Comparison of ENCODE assay signal across 10 cellular contexts in genomic region chr4:40980318-40980883, GRCh38.
DNase-seq lines count a peak whose midpoint lies in the region; ATAC-seq, FAIRE-seq and TF ChIP-seq lines count a peak whose summit lies in the region.
"Had no signal": no experiment of that assay in that cellular context is flagged by ENCODE, and none has a peak within 500 bp of the region (broad histone marks: within the 10 kb centered on the region; RNA-seq: fewer than 3 reads in every experiment).

No MANE protein-coding gene starts in this region.

- H3K79me2 ChIP-seq in keratinocyte (ENCODE audit: control insufficient read depth, insufficient read depth, low read length) = no peaks in the 10 kb centered on the region

- no peaks in the 10 kb centered on the region for H3K9me1 ChIP-seq in keratinocyte (ENCODE audit: control insufficient read depth, extremely low read depth, insufficient read depth, low read length)

- H3K4me2 ChIP-seq in keratinocyte (ENCODE audit: control insufficient read depth, extremely low read depth, insufficient read depth, low read depth, low read length) = no peak overlapping the region

- dilution Hi-C loops in keratinocyte (cut with MboI; ENCODE audit: extremely low pct_ligation_motif_present, low sequenced_read_pairs) = no loop called here

- FAIRE-seq in keratinocyte (lab: Jason Lieb, UNC) = no peak

- no peaks in the 10 kb centered on the region for H3K9me3 ChIP-seq in RWPE2 (ENCODE audit: severe bottlenecking)
- H3K9me3 ChIP-seq in keratinocyte (ENCODE audit: control insufficient read depth, low read depth, low read length) = no peaks in the 10 kb centered on the region
- H3K9me3 ChIP-seq: SJSA1 had no signal

- H3K4me1 ChIP-seq in RWPE2 (ENCODE audit: insufficient read depth, poor library complexity, severe bottlenecking) (peaks cover 6% of the 10 kb centered on the region), keratinocyte (ENCODE audit: control insufficient read depth, extremely low read depth, insufficient read depth, low read length) (no peaks in the 10 kb centered on the region)
- H3K4me1 ChIP-seq: SJSA1 had no signal

- TF ChIP-seq CTCF in RWPE2 (IDR thresholded peaks at IDR 0.05; ENCODE audit: poor library complexity, severe bottlenecking) = peak; percentile 39
- peak; percentile 39 to 67 (median 55) for TF ChIP-seq CTCF in keratinocyte (optimal IDR thresholded peaks at IDR 0.05 in 1 of 3, IDR thresholded peaks at IDR 0.05 in 1 of 3, conservative IDR thresholded peaks at IDR 0.05 in 1 of 3; ENCODE audit: extremely low read depth in 1 of 3, insufficient read depth in 2 of 3, low read length in 3 of 3)

- DNase-seq in AG20443 (ENCODE audit: low spot score) = peak; percentile 48
- no peak for DNase-seq in RWPE2 (ENCODE audit: low spot score)
- DNase-seq in keratinocyte (ENCODE audit: low read depth, low spot score) = no peak
- no peak for DNase-seq in DMS153 (lab: John Stamatoyannopoulos, UW)
- DNase-seq in LoVo (ENCODE audit: low spot score) = no peak

- no peak overlapping the region for H2AFZ ChIP-seq in keratinocyte (ENCODE audit: control insufficient read depth, low read length)

- no peaks in the 10 kb centered on the region for H4K20me1 ChIP-seq in keratinocyte (ENCODE audit: control insufficient read depth, extremely low read depth, insufficient read depth, low read length)

- H3K27ac ChIP-seq in RWPE2 (ENCODE audit: poor library complexity, severe bottlenecking) = no peak overlapping the region
- H3K27ac ChIP-seq in keratinocyte (ENCODE audit: control insufficient read depth, insufficient read depth, low read length) = no peak overlapping the region
- H3K27ac ChIP-seq: epithelial cell of prostate, SJSA1 had no signal

- H3K9ac ChIP-seq in keratinocyte (ENCODE audit: control insufficient read depth, extremely low read depth, insufficient read depth, low read length) = no peak overlapping the region

- H3K27me3 ChIP-seq in RWPE2 (ENCODE audit: insufficient read depth, poor library complexity, severe bottlenecking) (no peaks in the 10 kb centered on the region), keratinocyte (ENCODE audit: control insufficient read depth, extremely low read depth, insufficient read depth, low read length) (no peaks in the 10 kb centered on the region)
- H3K27me3 ChIP-seq: SJSA1 had no signal

- H3K4me3 ChIP-seq in RWPE2 (ENCODE audit: severe bottlenecking) = no peak overlapping the region
- no peak overlapping the region for H3K4me3 ChIP-seq in keratinocyte (ENCODE audit: control insufficient read depth in 2 of 3, extremely low read depth in 1 of 3, insufficient read depth in 2 of 3, low read depth in 1 of 3, low read length in 3 of 3)
- H3K4me3 ChIP-seq: SJSA1 had no signal

- ATAC-seq in GM21529 (IDR thresholded peaks at IDR 0.05; ENCODE audit: unreplicated experiment) (peak; percentile 54), RWPE2 (ENCODE audit: low read depth) (no peak), HG03378 (IDR thresholded peaks at IDR 0.05; ENCODE audit: unreplicated experiment) (no peak), GM21515 (IDR thresholded peaks at IDR 0.05; ENCODE audit: unreplicated experiment) (no peak)

- H3K36me3 ChIP-seq in RWPE2 (ENCODE audit: low read depth) = peaks cover 29% of the 10 kb centered on the region
- H3K36me3 ChIP-seq in keratinocyte (ENCODE audit: control insufficient read depth in 2 of 2, extremely low read depth in 1 of 2, insufficient read depth in 2 of 2, low read length in 2 of 2) = peaks cover 0 to 10% of the 10 kb centered on the region in 2 experiments
- H3K36me3 ChIP-seq: SJSA1 had no signal
